12 cellular contexts compared by ENCODE assay signal in genomic region chr10:124704428-124704805, GRCh38. TPM values are rescaled to one million over a fixed set of nuclear protein-coding genes. Genes with fewer than 3 reads are reported as not detected.
DNase-seq lines count a peak whose midpoint lies in the region; ATAC-seq and TF ChIP-seq lines count a peak whose summit lies in the region.
"Had no signal": no experiment of that assay in that cellular context is flagged by ENCODE, and none has a peak within 500 bp of the region (broad histone marks: within the 10 kb centered on the region; RNA-seq: fewer than 3 reads in every experiment).

No MANE protein-coding gene starts in this region.

- intact Hi-C loops in lower lobe of right lung (cut with DNase I), result no loop called here
- intact Hi-C loops in testis (cut with DNase I; ENCODE audit: low total_unique reads), result loop anchor here (5.0 kb wide), 1 partner anchor 33 kb away; no protein-coding TSS in a partner anchor

- no peaks in the 10 kb centered on the region for H3K27me3 Mint-ChIP-seq in T-helper 2 cell treated with Interferon-gamma antibody and Interleukin-4, amounts not matched to agents 5 μg/mL and 100 μg/mL, for 36 hours (ENCODE audit: low read depth)
- H3K27me3 Mint-ChIP-seq in activated naive CD8-positive, alpha-beta T cell, result no peaks in the 10 kb centered on the region

- H3K4me3 ChIP-seq in lower lobe of right lung, result no peak overlapping the region
- no peak overlapping the region for H3K4me3 ChIP-seq in testis
- H3K4me3 ChIP-seq: right lobe of liver had no signal

- H3K27ac ChIP-seq in lower lobe of right lung (peak overlapping the region; percentile 84), testis (peak overlapping the region; percentile 75 to 81)

- no peak overlapping the region for H3K4me3 Mint-ChIP-seq in T-helper 2 cell treated with Interferon-gamma antibody and Interleukin-4, amounts not matched to agents 5 μg/mL and 100 μg/mL, for 36 hours
- H3K4me3 Mint-ChIP-seq in activated naive CD8-positive, alpha-beta T cell, result no peak overlapping the region

- H3K4me1 ChIP-seq in lower lobe of right lung (peaks cover 100% of the 10 kb centered on the region), testis (peaks cover 100% of the 10 kb centered on the region)

- WGBS in testis, 2 donors, result 65 to 76% methylated on average over 4 of the region's 4 CpGs

- H3K27me3 ChIP-seq in lower lobe of right lung (ENCODE audit: low read depth) (no peaks in the 10 kb centered on the region), testis (no peaks in the 10 kb centered on the region)
- H3K27me3 ChIP-seq: right lobe of liver had no signal

- TF ChIP-seq POLR2A in testis (IDR thresholded peaks at IDR 0.05), result no peak

- ATAC-seq in lower lobe of right lung (no peak), GM18870 (IDR thresholded peaks at IDR 0.05; ENCODE audit: unreplicated experiment) (no peak)
- ATAC-seq: Panc1 had no signal

- no peaks in the 10 kb centered on the region for H3K9me3 ChIP-seq in lower lobe of right lung
- H3K9me3 ChIP-seq in testis, result no peaks in the 10 kb centered on the region
- H3K9me3 ChIP-seq: right lobe of liver had no signal

- no peaks in the 10 kb centered on the region for H3K9me3 Mint-ChIP-seq in T-helper 2 cell treated with Interferon-gamma antibody and Interleukin-4, amounts not matched to agents 5 μg/mL and 100 μg/mL, for 36 hours
- H3K9me3 Mint-ChIP-seq in activated naive CD8-positive, alpha-beta T cell (ENCODE audit: low read depth), result no peaks in the 10 kb centered on the region

- DNase-seq in T-helper 2 cell treated with Interferon-gamma antibody and Interleukin-4, amounts not matched to agents 5 μg/mL and 100 μg/mL, for 36 hours (ENCODE audit: low spot score), result no peak
- DNase-seq in T-helper 2 cell, result no peak
- DNase-seq in lower lobe of right lung, result no peak
- DNase-seq in testis, result no peak
- DNase-seq in mucosa of gallbladder (ENCODE audit: low spot score), result no peak
- DNase-seq in NCI-H1436 treated with DMSO at 0.1 percent for 48 hours (lab: John Stamatoyannopoulos, UW), result no peak
- DNase-seq: activated effector memory CD4-positive, alpha-beta T cell treated with Interleukin-2 at 50 U/mL for 16 hours; NCI-H1694 treated with DMSO at 0.1 percent for 48 hours had no signal

- H3K36me3 Mint-ChIP-seq in T-helper 2 cell treated with Interferon-gamma antibody and Interleukin-4, amounts not matched to agents 5 μg/mL and 100 μg/mL, for 36 hours (ENCODE audit: low read depth), result peaks cover 44% of the 10 kb centered on the region
- peaks cover 5% of the 10 kb centered on the region for H3K36me3 Mint-ChIP-seq in activated naive CD8-positive, alpha-beta T cell

- peaks cover 35% of the 10 kb centered on the region for H3K36me3 ChIP-seq in lower lobe of right lung
- H3K36me3 ChIP-seq in testis (ENCODE audit: low read depth, missing control alignments), result no peaks in the 10 kb centered on the region
- H3K36me3 ChIP-seq: right lobe of liver had no signal

- peak overlapping the region; percentile 83 for H3K27ac Mint-ChIP-seq in T-helper 2 cell treated with Interferon-gamma antibody and Interleukin-4, amounts not matched to agents 5 μg/mL and 100 μg/mL, for 36 hours
- peak overlapping the region; percentile 75 for H3K27ac Mint-ChIP-seq in activated naive CD8-positive, alpha-beta T cell

- no peak for TF ChIP-seq CTCF in lower lobe of right lung (IDR thresholded peaks at IDR 0.05)
- TF ChIP-seq CTCF in testis (IDR thresholded peaks at IDR 0.05), result no peak

- H3K4me1 Mint-ChIP-seq in T-helper 2 cell treated with Interferon-gamma antibody and Interleukin-4, amounts not matched to agents 5 μg/mL and 100 μg/mL, for 36 hours (ENCODE audit: low read depth), result peaks cover 52% of the 10 kb centered on the region
- peaks cover 83% of the 10 kb centered on the region for H3K4me1 Mint-ChIP-seq in activated naive CD8-positive, alpha-beta T cell (ENCODE audit: low read depth)

RNA-seq across cellular contexts. Expression of gene FAM53B, which starts 39.8 kb away (rescaled TPM):
- total RNA-seq in lower lobe of right lung, result 40.7 TPM
- total RNA-seq in testis, result 100 to 1,000 TPM; 109 to 125 TPM
- polyA plus RNA-seq in testis (ENCODE audit: insufficient read depth, low read depth, low replicate concordance), result 36.9 TPM
- 27.1 TPM for total RNA-seq in mucosa of gallbladder
